Comparison of ENCODE assay signal across 30 cellular contexts in genomic region chr5:133307275-133307674, GRCh38.
DNase-seq lines count a peak whose midpoint lies in the region; ATAC-seq and TF ChIP-seq lines count a peak whose summit lies in the region.
"Had no signal": no experiment of that assay in that cellular context is flagged by ENCODE, and none has a peak within 500 bp of the region (broad histone marks: within the 10 kb centered on the region; RNA-seq: fewer than 3 reads in every experiment).

No MANE protein-coding gene starts in this region.

- H3K79me2 ChIP-seq in MM.1S (ENCODE audit: low read length): no peaks in the 10 kb centered on the region

- H3K9me3 Mint-ChIP-seq in activated CD4-positive, alpha-beta T cell treated with anti-CD3 and anti-CD28 coated beads, Interleukin-2, amount 10 ng/mL, durations not matched to agents 24 days and 14 days: no peaks in the 10 kb centered on the region
- H3K9me3 Mint-ChIP-seq: activated naive CD8-positive, alpha-beta T cell treated with anti-CD3 and anti-CD28 coated beads for 36 hours; naive B cell; stimulated activated naive CD8-positive, alpha-beta T cell treated with anti-CD3 and anti-CD28 coated beads, Interleukin-15, amount 100 ng/mL, for 72 hours had no signal

- ATAC-seq in GM18868 (IDR thresholded peaks at IDR 0.05; ENCODE audit: unreplicated experiment) (peak; percentile 57), GM18498 (IDR thresholded peaks at IDR 0.05; ENCODE audit: unreplicated experiment) (no peak), GM21619 (IDR thresholded peaks at IDR 0.05; ENCODE audit: unreplicated experiment) (no peak)
- ATAC-seq: left ventricle myocardium superior; right lobe of liver; stimulated activated naive CD8-positive, alpha-beta T cell treated with anti-CD3 and anti-CD28 coated beads, Interleukin-15, amount 100 ng/mL, for 72 hours had no signal

- H3K4me3 ChIP-seq in HEK293 (ENCODE audit: low read depth, low read length): no peak overlapping the region
- H3K4me3 ChIP-seq in MM.1S (ENCODE audit: low read length): no peak overlapping the region
- H3K4me3 ChIP-seq: right lobe of liver, SJCRH30, thoracic aorta had no signal

- no peak for TF ChIP-seq CTCF in HEK293 (tag by site-specific recombination; IDR thresholded peaks at IDR 0.05)
- TF ChIP-seq CTCF in MM.1S (IDR thresholded peaks at IDR 0.05; ENCODE audit: low read length): no peak

- no peaks in the 10 kb centered on the region for H3K36me3 Mint-ChIP-seq in activated CD4-positive, alpha-beta T cell treated with anti-CD3 and anti-CD28 coated beads, Interleukin-2, amount 10 ng/mL, durations not matched to agents 24 days and 14 days (ENCODE audit: low read depth)
- H3K36me3 Mint-ChIP-seq: activated naive CD8-positive, alpha-beta T cell treated with anti-CD3 and anti-CD28 coated beads for 36 hours; naive B cell had no signal

- no peaks in the 10 kb centered on the region for H3K27me3 ChIP-seq in MM.1S (replicated peaks; ENCODE audit: insufficient read depth, low read length)
- H3K27me3 ChIP-seq: neutrophil, right lobe of liver, SJCRH30 had no signal

- no peak overlapping the region for H3K4me3 Mint-ChIP-seq in activated CD4-positive, alpha-beta T cell treated with anti-CD3 and anti-CD28 coated beads, Interleukin-2, amount 10 ng/mL, durations not matched to agents 24 days and 14 days
- H3K4me3 Mint-ChIP-seq: activated naive CD8-positive, alpha-beta T cell treated with anti-CD3 and anti-CD28 coated beads for 36 hours; naive B cell; stimulated activated naive CD8-positive, alpha-beta T cell treated with anti-CD3 and anti-CD28 coated beads, Interleukin-15, amount 100 ng/mL, for 72 hours had no signal

- intact Hi-C loops in activated CD4-positive, alpha-beta T cell treated with anti-CD3 and anti-CD28 coated beads, Interleukin-2, amount 10 ng/mL, durations not matched to agents 24 days and 14 days (cut with micrococcal nuclease): no loop called here

- no peaks in the 10 kb centered on the region for H3K4me1 ChIP-seq in HEK293 (ENCODE audit: control insufficient read depth, insufficient read depth, low read length)
- H3K4me1 ChIP-seq in MM.1S (ENCODE audit: low read length): peaks cover 35% of the 10 kb centered on the region
- H3K4me1 ChIP-seq: right lobe of liver, SJCRH30 had no signal

- H3K27ac Mint-ChIP-seq in activated CD4-positive, alpha-beta T cell treated with anti-CD3 and anti-CD28 coated beads, Interleukin-2, amount 10 ng/mL, durations not matched to agents 24 days and 14 days: no peak overlapping the region
- H3K27ac Mint-ChIP-seq: activated naive CD8-positive, alpha-beta T cell treated with anti-CD3 and anti-CD28 coated beads for 36 hours; naive B cell; stimulated activated naive CD8-positive, alpha-beta T cell treated with anti-CD3 and anti-CD28 coated beads, Interleukin-15, amount 100 ng/mL, for 72 hours had no signal

- POLR2A ChIA-PET in HEK293 (lab: Yijun Ruan, JAX): no interaction called here

- peak overlapping the region; percentile 27; the same call in 1 of the 2 replicates for H3K9ac ChIP-seq in MM.1S (ENCODE audit: low read length)

- H3K4me1 Mint-ChIP-seq in activated CD4-positive, alpha-beta T cell treated with anti-CD3 and anti-CD28 coated beads, Interleukin-2, amount 10 ng/mL, durations not matched to agents 24 days and 14 days: peaks cover 6% of the 10 kb centered on the region
- H3K4me1 Mint-ChIP-seq: activated naive CD8-positive, alpha-beta T cell treated with anti-CD3 and anti-CD28 coated beads for 36 hours; naive B cell had no signal

- no peaks in the 10 kb centered on the region for H3K9me2 ChIP-seq in MM.1S (replicated peaks; ENCODE audit: insufficient read depth, low read length)

- CTCF ChIA-PET in HEK293 (lab: Yijun Ruan, JAX): no interaction called here

- H3F3A ChIP-seq in MM.1S (ENCODE audit: insufficient read depth, low read length): peaks cover 9% of the 10 kb centered on the region

- no peak overlapping the region for H3K27ac ChIP-seq in HEK293 (ENCODE audit: extremely low read depth, low read depth, low read length)
- H3K27ac ChIP-seq in MM.1S (ENCODE audit: low read length): peak overlapping the region; percentile 79; the same call in 1 of the 2 replicates
- H3K27ac ChIP-seq: C4-2B, neutrophil, right lobe of liver, SJCRH30, thoracic aorta, VCaP had no signal

- DNase-seq in MM.1S: peak; percentile 95
- peak; percentile 4 for DNase-seq in renal cortical epithelial cell (ENCODE audit: low read depth)
- DNase-seq in DMS53 (lab: John Stamatoyannopoulos, UW): no peak
- no peak for DNase-seq in activated CD4-positive, alpha-beta T cell treated with anti-CD3 and anti-CD28 coated beads, Interleukin-2, amount 10 ng/mL, durations not matched to agents 24 days and 14 days
- DNase-seq: activated CD4-positive, alpha-beta T cell treated with anti-CD3 and anti-CD28 coated beads for 4 hours; activated CD8-positive, alpha-beta memory T cell treated with anti-CD3 and anti-CD28 coated beads for 24 hours; activated effector memory CD4-positive, alpha-beta T cell treated with Interleukin-2 at 50 U/mL for 16 hours; activated naive CD8-positive, alpha-beta T cell treated with anti-CD3 and anti-CD28 coated beads for 36 hours; activated T-cell treated with anti-CD3 and anti-CD28 coated beads for 4 hours; anterior cingulate cortex; COR-L47; left ventricle myocardium superior; midbrain; naive B cell; NCI-H146; NCI-H2107; NCI-H774; right lobe of liver; SJCRH30; stimulated activated CD4-positive, alpha-beta T cell treated with anti-CD3 and anti-CD28 coated beads, Interleukin-2, amount 100 ng/mL, for 48 hours; stimulated activated naive CD8-positive, alpha-beta T cell treated with anti-CD3 and anti-CD28 coated beads, Interleukin-15, amount 100 ng/mL, for 72 hours; SW 1271 had no signal

- no peaks in the 10 kb centered on the region for H3K36me3 ChIP-seq in HEK293 (ENCODE audit: control insufficient read depth in 2 of 2, insufficient read depth in 1 of 2, low read length in 2 of 2)
- H3K36me3 ChIP-seq in MM.1S (replicated peaks; ENCODE audit: insufficient read depth, low read length): no peaks in the 10 kb centered on the region
- H3K36me3 ChIP-seq: neutrophil, right lobe of liver, SJCRH30, thoracic aorta had no signal

- H4K20me1 ChIP-seq in MM.1S (ENCODE audit: insufficient read depth, low read length): no peaks in the 10 kb centered on the region

- no peaks in the 10 kb centered on the region for H3K27me3 Mint-ChIP-seq in activated CD4-positive, alpha-beta T cell treated with anti-CD3 and anti-CD28 coated beads, Interleukin-2, amount 10 ng/mL, durations not matched to agents 24 days and 14 days

- H3K9me3 ChIP-seq in HEK293 (ENCODE audit: control insufficient read depth, insufficient read depth, low read depth, low read length) (no peaks in the 10 kb centered on the region), MM.1S (replicated peaks; ENCODE audit: insufficient read depth, low read length) (no peaks in the 10 kb centered on the region)
- H3K9me3 ChIP-seq: neutrophil, right lobe of liver, SJCRH30, thoracic aorta had no signal

- peak overlapping the region; percentile 43 for H2AFZ ChIP-seq in MM.1S (ENCODE audit: low read length)

- peak overlapping the region; percentile 59 for H3K4me2 ChIP-seq in MM.1S (ENCODE audit: low read depth, low read length)

TF ChIP-seq in HEK293, 187 proteins besides CTCF, POLR2A, EP300 and RAD21:
- TF ChIP-seq ZNF510 (tag by site-specific recombination; IDR thresholded peaks at IDR 0.05; ENCODE audit: insufficient replicate concordance) (no peak), KLF9 (tag by site-specific recombination; IDR thresholded peaks at IDR 0.05; ENCODE audit: low read depth) (0 out of 2 replicates have a peak, but pooled peaks have one; percentile 26)

Comparison
In these comparisons a context has a peak if more than half of its experiments do, and no peak if none do; other contexts are left out.
1. DNase-seq: peak in MM.1S (single experiment) and renal cortical epithelial cell (single experiment); none in DMS53 (single experiment) and activated CD4-positive, alpha-beta T cell treated with anti-CD3 and anti-CD28 coated beads, Interleukin-2, amount 10 ng/mL, durations not matched to agents 24 days and 14 days (single experiment).